In genomic region chr7:2843711-2844152, GRCh38 we compare ENCODE assay signal across 8 cellular contexts. TPM values are rescaled to one million over a fixed set of nuclear protein-coding genes. Genes with fewer than 3 reads are reported as not detected.
DNase-seq lines count a peak whose midpoint lies in the region; ATAC-seq and TF ChIP-seq lines count a peak whose summit lies in the region.

No MANE protein-coding gene starts in this region.

- no peaks in the 10 kb centered on the region for H3K9me3 ChIP-seq in SK-N-MC (ENCODE audit: low read depth, low read length)
- H3K9me3 ChIP-seq in right lobe of liver = no peaks in the 10 kb centered on the region

- H3K36me3 ChIP-seq in SK-N-MC (ENCODE audit: insufficient read depth, low read length) (peaks cover 19% of the 10 kb centered on the region), right lobe of liver (no peaks in the 10 kb centered on the region)

- H3K9ac ChIP-seq in SK-N-MC (ENCODE audit: insufficient read length) = peak overlapping the region; percentile 68

- peak overlapping the region; percentile 82 for H3K4me3 ChIP-seq in SK-N-MC
- H3K4me3 ChIP-seq in right lobe of liver = peak overlapping the region; percentile 55 to 67 (median 59)

- peaks cover 38% of the 10 kb centered on the region for H3K4me1 Mint-ChIP-seq in central memory CD8-positive, alpha-beta T cell
- peaks cover 45% of the 10 kb centered on the region for H3K4me1 Mint-ChIP-seq in stimulated activated naive CD8-positive, alpha-beta T cell treated with anti-CD3 and anti-CD28 coated beads, Interleukin-15, Interleukin-2, amounts not matched to agents 100 ng/mL and 50 ng/mL, for 24 hours (ENCODE audit: low read depth)

- peaks cover 0 to 9% (median 0%) of the 10 kb centered on the region in 4 donors for H3K4me1 ChIP-seq in right lobe of liver

- DNase-seq in COR-L47 (lab: John Stamatoyannopoulos, UW) (peak; percentile 54), SK-N-MC (ENCODE audit: low read depth, low spot score) (no peak), right lobe of liver (peak in 2 of 3 donors; percentile 53 to 62), MV-4-11 (lab: John Stamatoyannopoulos, UW) (no peak), ecto neural progenitor cell (ENCODE audit: low spot score) (no peak)
- DNase-seq in central memory CD8-positive, alpha-beta T cell (ENCODE audit: low spot score in 2 of 2) = no peak

- H3K27me3 Mint-ChIP-seq in central memory CD8-positive, alpha-beta T cell = no peaks in the 10 kb centered on the region
- H3K27me3 Mint-ChIP-seq in stimulated activated naive CD8-positive, alpha-beta T cell treated with anti-CD3 and anti-CD28 coated beads, Interleukin-15, Interleukin-2, amounts not matched to agents 100 ng/mL and 50 ng/mL, for 24 hours = no peaks in the 10 kb centered on the region

- ATAC-seq in HG02623 (IDR thresholded peaks at IDR 0.05; ENCODE audit: unreplicated experiment) (peak; percentile 14), right lobe of liver (peak in 1 of 4 donors; percentile 14)
- peak; percentile 12 for ATAC-seq in central memory CD8-positive, alpha-beta T cell (replicated peaks; ENCODE audit: extremely low read depth, poor library complexity, severe bottlenecking)

- no peaks in the 10 kb centered on the region for H3K27me3 ChIP-seq in right lobe of liver

- peak overlapping the region; percentile 81 for H3K27ac Mint-ChIP-seq in central memory CD8-positive, alpha-beta T cell (ENCODE audit: low read depth)
- H3K27ac Mint-ChIP-seq in stimulated activated naive CD8-positive, alpha-beta T cell treated with anti-CD3 and anti-CD28 coated beads, Interleukin-15, Interleukin-2, amounts not matched to agents 100 ng/mL and 50 ng/mL, for 24 hours = no peak overlapping the region

- no peak for TF ChIP-seq POLR2A in right lobe of liver (IDR thresholded peaks at IDR 0.05)

- no peak overlapping the region for H3K27ac ChIP-seq in SK-N-MC
- H3K27ac ChIP-seq in right lobe of liver = no peak overlapping the region

- intact Hi-C loops in right lobe of liver (cut with DNase I) = no loop called here

- H3K36me3 Mint-ChIP-seq in central memory CD8-positive, alpha-beta T cell (ENCODE audit: insufficient read depth) = peaks cover 8% of the 10 kb centered on the region
- H3K36me3 Mint-ChIP-seq in stimulated activated naive CD8-positive, alpha-beta T cell treated with anti-CD3 and anti-CD28 coated beads, Interleukin-15, Interleukin-2, amounts not matched to agents 100 ng/mL and 50 ng/mL, for 24 hours (ENCODE audit: low read depth) = peaks cover 18% of the 10 kb centered on the region

- WGBS in right lobe of liver (ENCODE audit: insufficient coverage, low coverage, low lambda C conversion rate, missing lambda C conversion rate) = no CpG with 5 or more reads among the region's 64 CpGs

- peak overlapping the region; percentile 81 for H3K4me3 Mint-ChIP-seq in central memory CD8-positive, alpha-beta T cell
- H3K4me3 Mint-ChIP-seq in stimulated activated naive CD8-positive, alpha-beta T cell treated with anti-CD3 and anti-CD28 coated beads, Interleukin-15, Interleukin-2, amounts not matched to agents 100 ng/mL and 50 ng/mL, for 24 hours = peak overlapping the region; percentile 80

- TF ChIP-seq CTCF in right lobe of liver (IDR thresholded peaks at IDR 0.05) = no peak

- no peaks in the 10 kb centered on the region for H3K9me3 Mint-ChIP-seq in central memory CD8-positive, alpha-beta T cell
- no peaks in the 10 kb centered on the region for H3K9me3 Mint-ChIP-seq in stimulated activated naive CD8-positive, alpha-beta T cell treated with anti-CD3 and anti-CD28 coated beads, Interleukin-15, Interleukin-2, amounts not matched to agents 100 ng/mL and 50 ng/mL, for 24 hours

RNA-seq across cellular contexts. Expression of gene GNA12, which starts 0.4 kb away (rescaled TPM):
- total RNA-seq in right lobe of liver = 10 to 100 TPM; 10.3 to 32.1 (median 14.1) TPM

Comparison
In these comparisons a context has a peak if more than half of its experiments do, and no peak if none do; other contexts are left out.
1. DNase-seq: peak in COR-L47 (single experiment) and right lobe of liver (2 of 3); none in SK-N-MC (single experiment), central memory CD8-positive, alpha-beta T cell (0 of 2), MV-4-11 (single experiment) and ecto neural progenitor cell (single experiment).